9 cellular contexts compared by ENCODE assay signal in genomic region chr10:66931340-66931948, GRCh38. TPM values are rescaled to one million over a fixed set of nuclear protein-coding genes. Genes with fewer than 3 reads are reported as not detected.
A peak's percentile ranks its signal among the peaks of the same experiment; 100 is the strongest.
DNase-seq lines count a peak whose midpoint lies in the region; ATAC-seq and TF ChIP-seq lines count a peak whose summit lies in the region.
"Had no signal": no experiment of that assay in that cellular context is flagged by ENCODE, and none has a peak within 500 bp of the region (broad histone marks: within the 10 kb centered on the region; RNA-seq: fewer than 3 reads in every experiment).

No MANE protein-coding gene starts in this region.

- H3K4me1 ChIP-seq in breast epithelium, result no peaks in the 10 kb centered on the region
- H3K4me1 ChIP-seq in right lobe of liver, result no peaks in the 10 kb centered on the region
- H3K4me1 ChIP-seq: SJCRH30 had no signal

- no peaks in the 10 kb centered on the region for H3K36me3 Mint-ChIP-seq in stimulated activated effector memory CD8-positive, alpha-beta T cell treated with anti-CD3 and anti-CD28 coated beads, Interleukin-12 subunit alpha, Interleukin-12 subunit beta, amount 100 ng/mL, for 72 hours

- H3K4me1 Mint-ChIP-seq in stimulated activated effector memory CD8-positive, alpha-beta T cell treated with anti-CD3 and anti-CD28 coated beads, Interleukin-12 subunit alpha, Interleukin-12 subunit beta, amount 100 ng/mL, for 72 hours, result no peaks in the 10 kb centered on the region

- intact Hi-C loops in breast epithelium (cut with DNase I; ENCODE audit: low total_unique reads) (no loop called here), right lobe of liver (cut with DNase I) (no loop called here)

- no peak overlapping the region for H3K4me3 ChIP-seq in breast epithelium
- no peak overlapping the region for H3K4me3 ChIP-seq in right lobe of liver
- H3K4me3 ChIP-seq: SJCRH30 had no signal

- DNase-seq in CD1c-positive myeloid dendritic cell (ENCODE audit: extremely low spot score) (peak; percentile 37), NCI-H748 (lab: John Stamatoyannopoulos, UW; ENCODE audit: unreplicated experiment) (peak; percentile 35), breast epithelium (ENCODE audit: low spot score in 2 of 2) (no peak), right lobe of liver (no peak), germinal center (ENCODE audit: low spot score) (no peak)
- DNase-seq in stimulated activated effector memory CD8-positive, alpha-beta T cell treated with anti-CD3 and anti-CD28 coated beads, Interleukin-12 subunit alpha, Interleukin-12 subunit beta, amount 100 ng/mL, for 72 hours (ENCODE audit: low spot score in 2 of 2), result no peak

- H3K27ac ChIP-seq in breast epithelium (no peak overlapping the region), right lobe of liver (no peak overlapping the region)
- H3K27ac ChIP-seq: SJCRH30 had no signal

- no peak overlapping the region for H3K4me3 Mint-ChIP-seq in stimulated activated effector memory CD8-positive, alpha-beta T cell treated with anti-CD3 and anti-CD28 coated beads, Interleukin-12 subunit alpha, Interleukin-12 subunit beta, amount 100 ng/mL, for 72 hours

- H3K9me3 Mint-ChIP-seq in stimulated activated effector memory CD8-positive, alpha-beta T cell treated with anti-CD3 and anti-CD28 coated beads, Interleukin-12 subunit alpha, Interleukin-12 subunit beta, amount 100 ng/mL, for 72 hours, result no peaks in the 10 kb centered on the region

- no peaks in the 10 kb centered on the region for H3K36me3 ChIP-seq in breast epithelium
- H3K36me3 ChIP-seq in right lobe of liver, result no peaks in the 10 kb centered on the region
- H3K36me3 ChIP-seq: SJCRH30 had no signal

- H3K27ac Mint-ChIP-seq in stimulated activated effector memory CD8-positive, alpha-beta T cell treated with anti-CD3 and anti-CD28 coated beads, Interleukin-12 subunit alpha, Interleukin-12 subunit beta, amount 100 ng/mL, for 72 hours, result no peak overlapping the region

- H3K27me3 ChIP-seq in breast epithelium, result peaks cover 0 to 39% of the 10 kb centered on the region in 2 donors
- H3K27me3 ChIP-seq in right lobe of liver, result peaks cover 0 to 12% of the 10 kb centered on the region in 2 donors
- H3K27me3 ChIP-seq: SJCRH30 had no signal

- no peaks in the 10 kb centered on the region for H3K9me3 ChIP-seq in breast epithelium
- no peaks in the 10 kb centered on the region for H3K9me3 ChIP-seq in right lobe of liver
- H3K9me3 ChIP-seq: SJCRH30 had no signal

- TF ChIP-seq CTCF in breast epithelium (IDR thresholded peaks at IDR 0.05) (peak in 2 of 3 donors; percentile 64 to 69), right lobe of liver (IDR thresholded peaks at IDR 0.05) (peak; percentile 74 to 85 (median 81))

- no peak for TF ChIP-seq POLR2A in breast epithelium (IDR thresholded peaks at IDR 0.05)
- TF ChIP-seq POLR2A in right lobe of liver (IDR thresholded peaks at IDR 0.05), result no peak

- WGBS in right lobe of liver (ENCODE audit: insufficient coverage, low coverage, low lambda C conversion rate, missing lambda C conversion rate), result 20% methylated on average over 5 of the region's 5 CpGs

- peak; percentile 64 for ATAC-seq in GM18520 (IDR thresholded peaks at IDR 0.05; ENCODE audit: unreplicated experiment)
- peak; percentile 62 for ATAC-seq in HG03060 (IDR thresholded peaks at IDR 0.05; ENCODE audit: low read depth, unreplicated experiment)
- ATAC-seq in right lobe of liver, result peak; percentile 70 to 84 (median 76)
- no peak for ATAC-seq in stimulated activated effector memory CD8-positive, alpha-beta T cell treated with anti-CD3 and anti-CD28 coated beads, Interleukin-12 subunit alpha, Interleukin-12 subunit beta, amount 100 ng/mL, for 72 hours

RNA-seq across cellular contexts. Expression of gene LRRTM3, which starts 5.6 kb away (rescaled TPM):
- total RNA-seq in breast epithelium (not detected), right lobe of liver (not detected)

Comparison
In these comparisons a context has a peak if more than half of its experiments do, and no peak if none do; other contexts are left out.
1. DNase-seq: peak in CD1c-positive myeloid dendritic cell (single experiment) and NCI-H748 (single experiment); none in breast epithelium (0 of 2), right lobe of liver (0 of 3), stimulated activated effector memory CD8-positive, alpha-beta T cell treated with anti-CD3 and anti-CD28 coated beads, Interleukin-12 subunit alpha, Interleukin-12 subunit beta, amount 100 ng/mL, for 72 hours (0 of 2) and germinal center (single experiment).